8 cellular contexts compared by ENCODE assay signal in genomic region chr18:2641638-2642037, GRCh38. TPM values are rescaled to one million over a fixed set of nuclear protein-coding genes. Genes with fewer than 3 reads are reported as not detected.
A peak's percentile ranks its signal among the peaks of the same experiment; 100 is the strongest.
DNase-seq lines count a peak whose midpoint lies in the region; ATAC-seq and TF ChIP-seq lines count a peak whose summit lies in the region.
"Had no signal": no experiment of that assay in that cellular context is flagged by ENCODE, and none has a peak within 500 bp of the region (broad histone marks: within the 10 kb centered on the region; RNA-seq: fewer than 3 reads in every experiment).

No MANE protein-coding gene starts in this region.

- ATAC-seq in GM18517 (IDR thresholded peaks at IDR 0.05; ENCODE audit: unreplicated experiment): peak; percentile 83
- ATAC-seq in GM21619 (IDR thresholded peaks at IDR 0.05; ENCODE audit: unreplicated experiment): peak; percentile 73

- H3K9me3 Mint-ChIP-seq in dendritic cell treated with granulocyte-macrophage colony-stimulating factor and Interleukin-4, amounts not matched to agents 40 ng/mL and 50 ng/mL, for 4 days: no peaks in the 10 kb centered on the region
- H3K9me3 Mint-ChIP-seq: nephron had no signal

- no peak for TF ChIP-seq CTCF in Loucy (conservative IDR thresholded peaks at IDR 0.05; ENCODE audit: low read length)

- H4K20me1 ChIP-seq in Loucy (ENCODE audit: insufficient read depth, low read length, poor library complexity, severe bottlenecking): no peaks in the 10 kb centered on the region

- H3K36me3 ChIP-seq in Loucy (ENCODE audit: insufficient read depth, low read length): no peaks in the 10 kb centered on the region

- H3K27ac Mint-ChIP-seq in dendritic cell treated with granulocyte-macrophage colony-stimulating factor and Interleukin-4, amounts not matched to agents 40 ng/mL and 50 ng/mL, for 4 days: peak overlapping the region; percentile 74
- H3K27ac Mint-ChIP-seq: nephron had no signal

- DNase-seq in stromal cell of bone marrow (ENCODE audit: low read depth) (peak; percentile 41), NCI-H510A (lab: John Stamatoyannopoulos, UW) (no peak), dermis blood vessel endothelial cell (no peak)

- peak overlapping the region; percentile 57; the same call in 1 of the 2 replicates for H2AFZ ChIP-seq in Loucy (ENCODE audit: low read length)

- peak overlapping the region; percentile 50 for H3K4me2 ChIP-seq in Loucy (ENCODE audit: low read depth, low read length, poor library complexity, severe bottlenecking)

- H3K36me3 Mint-ChIP-seq in dendritic cell treated with granulocyte-macrophage colony-stimulating factor and Interleukin-4, amounts not matched to agents 40 ng/mL and 50 ng/mL, for 4 days (ENCODE audit: low read depth): no peaks in the 10 kb centered on the region

- H3K9me3 ChIP-seq in Loucy (ENCODE audit: insufficient read depth, low read depth, low read length): no peaks in the 10 kb centered on the region

- intact Hi-C loops in dendritic cell treated with granulocyte-macrophage colony-stimulating factor and Interleukin-4, amounts not matched to agents 40 ng/mL and 50 ng/mL, for 4 days (cut with micrococcal nuclease): loop anchor here (5.0 kb wide), 1 partner anchor 34 kb away; no protein-coding TSS in a partner anchor

- H3K9ac ChIP-seq in Loucy (ENCODE audit: low read depth, low read length, poor library complexity, severe bottlenecking): peak overlapping the region; percentile 27

- no peaks in the 10 kb centered on the region for H3K27me3 ChIP-seq in Loucy (ENCODE audit: insufficient read depth, low read length, poor library complexity, severe bottlenecking)

- H3K27me3 Mint-ChIP-seq in dendritic cell treated with granulocyte-macrophage colony-stimulating factor and Interleukin-4, amounts not matched to agents 40 ng/mL and 50 ng/mL, for 4 days: no peaks in the 10 kb centered on the region

- peak overlapping the region; percentile 67 for H3K4me3 Mint-ChIP-seq in dendritic cell treated with granulocyte-macrophage colony-stimulating factor and Interleukin-4, amounts not matched to agents 40 ng/mL and 50 ng/mL, for 4 days
- H3K4me3 Mint-ChIP-seq: nephron had no signal

- H3K4me1 Mint-ChIP-seq in dendritic cell treated with granulocyte-macrophage colony-stimulating factor and Interleukin-4, amounts not matched to agents 40 ng/mL and 50 ng/mL, for 4 days (ENCODE audit: low read depth): peaks cover 57% of the 10 kb centered on the region

- peak overlapping the region; percentile 43 for H3K4me3 ChIP-seq in Loucy (ENCODE audit: low read length, poor library complexity, severe bottlenecking)

- no peaks in the 10 kb centered on the region for H3K9me2 ChIP-seq in Loucy (replicated peaks; ENCODE audit: low read depth, low read length)

- peaks cover 17% of the 10 kb centered on the region for H3K4me1 ChIP-seq in Loucy (ENCODE audit: insufficient read depth, low read length, poor library complexity, severe bottlenecking)

- H3F3A ChIP-seq in Loucy (ENCODE audit: low read depth): no peaks in the 10 kb centered on the region; the same call in 1 of the 2 replicates

- no peaks in the 10 kb centered on the region for H3K79me2 ChIP-seq in Loucy (ENCODE audit: insufficient read depth, low read length)

RNA-seq across cellular contexts. Expression of gene SMCHD1, which starts 13.9 kb away (rescaled TPM):
- total RNA-seq in dermis blood vessel endothelial cell: 58.5 and 75.2 TPM in 2 replicates
